Comparison of ENCODE assay signal across 23 cellular contexts in the genomic region with DNA sequence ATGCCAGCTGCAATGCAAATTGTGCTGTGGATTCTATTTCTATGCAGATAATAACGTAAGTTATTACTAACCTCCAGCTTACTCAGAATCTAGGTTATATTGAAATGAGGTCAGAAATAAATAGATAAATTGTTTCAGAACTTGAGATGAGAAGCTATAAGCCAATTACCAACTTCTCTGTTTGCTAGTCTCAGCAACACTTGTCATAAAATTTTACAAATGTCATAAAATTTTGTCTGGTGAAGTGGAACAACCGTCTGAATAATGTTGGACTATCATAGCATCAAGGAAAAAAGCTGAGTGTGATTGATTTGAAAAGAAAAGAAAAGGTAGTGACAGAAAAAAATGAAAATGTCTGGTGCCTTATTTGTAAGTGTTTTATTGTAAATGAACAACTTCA. TPM values are rescaled to one million over a fixed set of nuclear protein-coding genes. Genes with fewer than 3 reads are reported as not detected.
DNase-seq lines count a peak whose midpoint lies in the region; ATAC-seq and TF ChIP-seq lines count a peak whose summit lies in the region.
"Had no signal": no experiment of that assay in that cellular context is flagged by ENCODE, and none has a peak within 500 bp of the region (broad histone marks: within the 10 kb centered on the region; RNA-seq: fewer than 3 reads in every experiment).

No MANE protein-coding gene starts in this region.

- no peaks in the 10 kb centered on the region for H3K36me3 ChIP-seq in HEK293 (ENCODE audit: control insufficient read depth in 2 of 2, insufficient read depth in 1 of 2, low read length in 2 of 2)
- no peaks in the 10 kb centered on the region for H3K36me3 ChIP-seq in mucosa of descending colon (ENCODE audit: low read depth)
- H3K36me3 ChIP-seq: BE2C, BLaER1 had no signal

- peak; percentile 82 for DNase-seq in NCI-H526 treated with DMSO at 0.1 percent for 48 hours (lab: John Stamatoyannopoulos, UW)
- no peak for DNase-seq in mucosa of descending colon
- no peak for DNase-seq in activated naive CD4-positive, alpha-beta T cell treated with anti-CD3 and anti-CD28 coated beads, Interleukin-2, amount 50 U/mL, for 16 hours
- DNase-seq: 8988T; ACHN; BE2C; C1 segment of cervical spinal cord; CD4-positive, alpha-beta memory T cell; CD4-positive, CD25-positive, alpha-beta regulatory T cell; CD8-positive, alpha-beta memory T cell; COR-L47; DMS 273 treated with DMSO at 0.1 percent for 48 hours; DMS153; DMS53; DMS79; DND-41; EL; GF-D8 had no signal

- CTCF ChIA-PET in HEK293 (lab: Yijun Ruan, JAX): interaction anchor here (1.2 kb wide), 1 partner anchor 107 kb away, joined by 3 read pairs; no protein-coding TSS in a partner anchor

- no peak overlapping the region for H3K27ac ChIP-seq in HEK293 (ENCODE audit: extremely low read depth, low read depth, low read length)
- H3K27ac ChIP-seq: BLaER1 had no signal

- ATAC-seq in mucosa of descending colon (peak; percentile 16), HG03439 (IDR thresholded peaks at IDR 0.05; ENCODE audit: unreplicated experiment) (no peak), HG03097 (IDR thresholded peaks at IDR 0.05; ENCODE audit: low FRiP score, unreplicated experiment) (no peak)

- intact Hi-C loops in mucosa of descending colon (cut with DNase I, micrococcal nuclease): no loop called here

- no peak overlapping the region for H3K4me3 ChIP-seq in HEK293 (ENCODE audit: low read depth, low read length)
- no peak overlapping the region for H3K4me3 ChIP-seq in mucosa of descending colon
- H3K4me3 ChIP-seq: BLaER1 had no signal

- POLR2A ChIA-PET in HEK293 (lab: Yijun Ruan, JAX): no interaction called here

- no peaks in the 10 kb centered on the region for H3K9me3 ChIP-seq in HEK293 (ENCODE audit: control insufficient read depth, insufficient read depth, low read depth, low read length)
- H3K9me3 ChIP-seq in mucosa of descending colon: no peaks in the 10 kb centered on the region
- H3K9me3 ChIP-seq: BE2C, BLaER1 had no signal

- TF ChIP-seq CTCF in HEK293 (tag by site-specific recombination; IDR thresholded peaks at IDR 0.05) (no peak), mucosa of descending colon (IDR thresholded peaks at IDR 0.05) (no peak)

- peaks cover 4% of the 10 kb centered on the region; the same call in 1 of the 2 replicates for H3K4me1 ChIP-seq in HEK293 (ENCODE audit: control insufficient read depth, insufficient read depth, low read length)
- no peaks in the 10 kb centered on the region for H3K4me1 ChIP-seq in mucosa of descending colon (ENCODE audit: low read depth)
- H3K4me1 ChIP-seq: BE2C, BLaER1 had no signal

TF ChIP-seq in HEK293, 187 proteins besides CTCF, POLR2A, EP300 and RAD21:
- TF ChIP-seq, protein P1, sequence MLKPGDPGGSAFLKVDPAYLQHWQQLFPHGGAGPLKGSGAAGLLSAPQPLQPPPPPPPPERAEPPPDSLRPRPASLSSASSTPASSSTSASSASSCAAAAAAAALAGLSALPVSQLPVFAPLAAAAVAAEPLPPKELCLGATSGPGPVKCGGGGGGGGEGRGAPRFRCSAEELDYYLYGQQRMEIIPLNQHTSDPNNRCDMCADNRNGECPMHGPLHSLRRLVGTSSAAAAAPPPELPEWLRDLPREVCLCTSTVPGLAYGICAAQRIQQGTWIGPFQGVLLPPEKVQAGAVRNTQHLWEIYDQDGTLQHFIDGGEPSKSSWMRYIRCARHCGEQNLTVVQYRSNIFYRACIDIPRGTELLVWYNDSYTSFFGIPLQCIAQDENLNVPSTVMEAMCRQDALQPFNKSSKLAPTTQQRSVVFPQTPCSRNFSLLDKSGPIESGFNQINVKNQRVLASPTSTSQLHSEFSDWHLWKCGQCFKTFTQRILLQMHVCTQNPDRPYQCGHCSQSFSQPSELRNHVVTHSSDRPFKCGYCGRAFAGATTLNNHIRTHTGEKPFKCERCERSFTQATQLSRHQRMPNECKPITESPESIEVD (tag by site-specific recombination; IDR thresholded peaks at IDR 0.05): peak; percentile 56
- TF ChIP-seq ZNF791 (tag by site-specific recombination; IDR thresholded peaks at IDR 0.05): no peak
- no peak for TF ChIP-seq ZNF529 (tag by site-specific recombination; IDR thresholded peaks at IDR 0.05; ENCODE audit: insufficient replicate concordance)
- no peak for TF ChIP-seq ZNF114 (tag by site-specific recombination; IDR thresholded peaks at IDR 0.05)

RNA-seq across cellular contexts. Expression of a gene that starts 36.7 kb away (rescaled TPM):
- 1 to 10 TPM in 1 of 3 donors, under 1 TPM in 2; 0.32 to 1.8 (median 0.96) TPM for total RNA-seq in mucosa of descending colon
- total RNA-seq: A673; CD4-positive, alpha-beta memory T cell; CD4-positive, CD25-positive, alpha-beta regulatory T cell; CD8-positive, alpha-beta memory T cell had no signal
